18 cellular contexts compared by ENCODE assay signal in genomic region chr4:139053909-139054308, GRCh38.
"Had no signal": no experiment of that assay in that cellular context is flagged by ENCODE, and none has a peak within 500 bp of the region (broad histone marks: within the 10 kb centered on the region; RNA-seq: fewer than 3 reads in every experiment).

No MANE protein-coding gene starts in this region.

- ATAC-seq: activated CD8-positive, alpha-beta T cell treated with anti-CD3 and anti-CD28 coated beads for 36 hours; activated T-cell treated with anti-CD3 and anti-CD28 coated beads, Interleukin-2, amount 50 U/mL, for 4 hours; left lung; mucosa of descending colon; sciatic nerve had no signal

- H3K4me1 ChIP-seq: prostate gland had no signal

- H3K4me3 Mint-ChIP-seq: activated B cell treated with CpG ODN at 0.5 μM for 24 hours; activated CD8-positive, alpha-beta T cell treated with anti-CD3 and anti-CD28 coated beads for 36 hours; activated T-cell treated with anti-CD3 and anti-CD28 coated beads, Interleukin-2, amount 50 U/mL, for 4 hours; memory B cell had no signal

- H3K27me3 ChIP-seq: esophagus muscularis mucosa, left lung, tibial artery, vagina had no signal

- H3K36me3 ChIP-seq: prostate gland had no signal

- H3K4me3 ChIP-seq: esophagus muscularis mucosa, left lung, mucosa of descending colon, prostate gland, tibial artery, vagina had no signal

- FAIRE-seq: kidney had no signal

- H3K27ac ChIP-seq: left lung, prostate gland, tibial artery, vagina had no signal

- H3K9me3 ChIP-seq: esophagus muscularis mucosa, left lung, mucosa of descending colon, prostate gland, tibial artery, vagina had no signal

- H3K27ac Mint-ChIP-seq: activated B cell treated with CpG ODN at 0.5 μM for 24 hours; activated CD8-positive, alpha-beta T cell treated with anti-CD3 and anti-CD28 coated beads for 36 hours had no signal

- DNase-seq: activated B cell treated with CpG ODN at 0.5 μM for 24 hours; activated CD4-positive, alpha-beta T cell treated with anti-CD3 and anti-CD28 coated beads for 48 hours; activated CD8-positive, alpha-beta T cell treated with anti-CD3 and anti-CD28 coated beads for 36 hours; activated T-cell treated with anti-CD3 and anti-CD28 coated beads, Interleukin-2, amount 50 U/mL, for 4 hours; caudate nucleus; cortex of kidney; effector CD4-positive, alpha-beta T cell; hippocampal formation; kidney; left lung; mucosa of descending colon; T-helper 2 cell; tibial artery had no signal

- H3K9me3 Mint-ChIP-seq: activated B cell treated with CpG ODN at 0.5 μM for 24 hours; activated CD8-positive, alpha-beta T cell treated with anti-CD3 and anti-CD28 coated beads for 36 hours; activated T-cell treated with anti-CD3 and anti-CD28 coated beads, Interleukin-2, amount 50 U/mL, for 4 hours; memory B cell had no signal

- H3K27me3 Mint-ChIP-seq: activated B cell treated with CpG ODN at 0.5 μM for 24 hours; activated CD8-positive, alpha-beta T cell treated with anti-CD3 and anti-CD28 coated beads for 36 hours; memory B cell had no signal
